ENCODE assay signal across 20 cellular contexts in genomic region chr10:129095980-129096339, GRCh38.
DNase-seq lines count a peak whose midpoint lies in the region; ATAC-seq and TF ChIP-seq lines count a peak whose summit lies in the region.
"Had no signal": no experiment of that assay in that cellular context is flagged by ENCODE, and none has a peak within 500 bp of the region (broad histone marks: within the 10 kb centered on the region; RNA-seq: fewer than 3 reads in every experiment).

No MANE protein-coding gene starts in this region.

- H3K27me3 ChIP-seq in rectal smooth muscle tissue (ENCODE audit: control insufficient read depth, insufficient read depth, low read length): no peaks in the 10 kb centered on the region
- H3K27me3 ChIP-seq: testis had no signal

- no peak for TF ChIP-seq CTCF in fibroblast of villous mesenchyme (IDR thresholded peaks at IDR 0.05; ENCODE audit: insufficient read depth, low read depth, low read length)

- H3K9ac ChIP-seq in rectal smooth muscle tissue (ENCODE audit: low read length): no peak overlapping the region

- no peaks in the 10 kb centered on the region for H3K36me3 ChIP-seq in rectal smooth muscle tissue (ENCODE audit: control insufficient read depth, insufficient read depth, low read length)

- intact Hi-C loops in left cardiac atrium (cut with DNase I) (no loop called here), Right ventricle myocardium superior (cut with DNase I) (no loop called here)

- no peak overlapping the region for H3K4me3 ChIP-seq in fibroblast of villous mesenchyme (ENCODE audit: low read depth, low read length)
- H3K4me3 ChIP-seq in rectal smooth muscle tissue (ENCODE audit: low read length): peak overlapping the region; percentile 1
- H3K4me3 ChIP-seq: PC-9, testis had no signal

- ATAC-seq in left cardiac atrium: peak; percentile 6 to 10
- no peak for ATAC-seq in Right ventricle myocardium superior (ENCODE audit: poor library complexity)

- peak overlapping the region; percentile 18 for H3K27ac ChIP-seq in rectal smooth muscle tissue (ENCODE audit: low read depth, low read length)
- H3K27ac ChIP-seq: PC-9, testis had no signal

- H3K4me1 ChIP-seq in rectal smooth muscle tissue (ENCODE audit: control insufficient read depth, insufficient read depth, low read length): peaks cover 10% of the 10 kb centered on the region
- H3K4me1 ChIP-seq: testis had no signal

- DNase-seq in left cardiac atrium: no peak
- DNase-seq in Right ventricle myocardium superior: no peak
- DNase-seq in fibroblast of villous mesenchyme (ENCODE audit: low read depth): peak; percentile 72
- no peak for DNase-seq in stimulated activated naive CD4-positive, alpha-beta T cell treated with Interleukin-2 at 50 U/mL for 16 hours (lab: John Stamatoyannopoulos, UW)
- no peak for DNase-seq in stimulated activated CD4-positive, alpha-beta T cell treated with anti-CD3 and anti-CD28 coated beads, Interleukin-12 subunit alpha, Interleukin-12 subunit beta, amount 100 ng/mL, for 4 hours
- no peak for DNase-seq in DMS153 treated with DMSO at 0.1 percent for 48 hours (lab: John Stamatoyannopoulos, UW; ENCODE audit: unreplicated experiment)
- no peak for DNase-seq in central memory CD4-positive, alpha-beta T cell
- DNase-seq: activated CD4-positive, alpha-beta T cell treated with anti-CD3 and anti-CD28 coated beads for 48 hours; activated naive CD4-positive, alpha-beta T cell treated with anti-CD3 and anti-CD28 coated beads, Interleukin-2, amount 50 U/mL, for 16 hours; C1 segment of cervical spinal cord; effector memory CD4-positive, alpha-beta T cell; Kasumi-1; NCI-H1105; NCI-H2029; NCI-H226; nephron progenitor cell; PC-9; posterior cingulate gyrus; testis had no signal
